Comparison of ENCODE assay signal across 17 cellular contexts in genomic region chr11:76627541-76628082, GRCh38. TPM values are rescaled to one million over a fixed set of nuclear protein-coding genes. Genes with fewer than 3 reads are reported as not detected.
DNase-seq lines count a peak whose midpoint lies in the region; ATAC-seq, FAIRE-seq and TF ChIP-seq lines count a peak whose summit lies in the region.
"Had no signal": no experiment of that assay in that cellular context is flagged by ENCODE, and none has a peak within 500 bp of the region (broad histone marks: within the 10 kb centered on the region; RNA-seq: fewer than 3 reads in every experiment).

No MANE protein-coding gene starts in this region.

- no peak overlapping the region for H3K4me3 ChIP-seq in HepG2 (replicated peaks in 1 of 3; ENCODE audit: insufficient read depth in 1 of 3, low read depth in 2 of 3, low read length in 3 of 3)
- H3K4me3 ChIP-seq in right lobe of liver: no peak overlapping the region
- H3K4me3 ChIP-seq in Peyer's patch: no peak overlapping the region
- H3K4me3 ChIP-seq: colonic mucosa, lower lobe of right lung, upper lobe of right lung had no signal

- no peak overlapping the region for H2AFZ ChIP-seq in HepG2 (ENCODE audit: low read length)

- TF ChIP-seq EP300 in HepG2 (IDR thresholded peaks at IDR 0.05; ENCODE audit: low read depth in 2 of 2, low read length in 2 of 2) (no peak), HepG2 (CRISPR knock-in tag; IDR thresholded peaks at IDR 0.05; ENCODE audit: borderline replicate concordance) (no peak)

- TF ChIP-seq CTCF in HepG2 (CRISPR knock-in tag; IDR thresholded peaks at IDR 0.05) (no peak), right lobe of liver (IDR thresholded peaks at IDR 0.05) (no peak), Peyer's patch (IDR thresholded peaks at IDR 0.05) (no peak)

- 60% methylated on average over 10 of the region's 10 CpGs for WGBS in HepG2 (ENCODE audit: low lambda C conversion rate)
- 76% methylated on average over 10 of the region's 10 CpGs for WGBS in right lobe of liver (ENCODE audit: insufficient coverage, low coverage, low lambda C conversion rate, missing lambda C conversion rate)

- no peaks in the 10 kb centered on the region for H3K79me2 ChIP-seq in HepG2 (ENCODE audit: insufficient read depth, low read length)

- TF ChIP-seq POLR2A in HepG2 (IDR thresholded peaks at IDR 0.05; ENCODE audit: insufficient read depth in 1 of 2, low read depth in 2 of 2, low read length in 2 of 2): no peak
- TF ChIP-seq POLR2A in right lobe of liver (IDR thresholded peaks at IDR 0.05): no peak
- no peak for TF ChIP-seq POLR2A in Peyer's patch (IDR thresholded peaks at IDR 0.05)

- FAIRE-seq in HepG2 (lab: Jason Lieb, UNC): no peak
- FAIRE-seq: H54 had no signal

- no peaks in the 10 kb centered on the region for H3K9me3 ChIP-seq in HepG2 (ENCODE audit: low read length)
- H3K9me3 ChIP-seq in right lobe of liver: peaks cover 0 to 3% (median 0%) of the 10 kb centered on the region in 4 donors
- H3K9me3 ChIP-seq in Peyer's patch: peaks cover 0 to 6% (median 0%) of the 10 kb centered on the region in 4 donors
- H3K9me3 ChIP-seq: colonic mucosa, lower lobe of right lung, upper lobe of right lung had no signal

- in situ Hi-C loops in HepG2 (cut with HindIII; ENCODE audit: extremely low pct_ligation_motif_present, low pct_unique_long_range_greater_than_20kb): no loop called here

- TF ChIP-seq RAD21 in HepG2 (CRISPR knock-in tag; IDR thresholded peaks at IDR 0.05): no peak

- H3K4me1 ChIP-seq in HepG2 (ENCODE audit: insufficient read depth, low read length) (no peaks in the 10 kb centered on the region), right lobe of liver (peaks cover 0 to 4% (median 0%) of the 10 kb centered on the region in 4 donors), Peyer's patch (peaks cover 0 to 10% (median 8%) of the 10 kb centered on the region in 4 donors)
- H3K4me1 ChIP-seq: colonic mucosa had no signal

- H4K20me1 ChIP-seq in HepG2 (ENCODE audit: insufficient read depth, low read length): no peaks in the 10 kb centered on the region

- POLR2A ChIA-PET in HepG2 (lab: Yijun Ruan, JAX): no interaction called here

- DNase-seq in HepG2 (ENCODE audit: low spot score) (no peak), right lobe of liver (no peak), Peyer's patch (peak in 2 of 3 donors; percentile 9 to 43), left lobe of liver (ENCODE audit: low spot score) (peak; percentile 30), SIG-M5 treated with dmso at 0.1 percent for 504 hours (lab: John Stamatoyannopoulos, UW; ENCODE audit: unreplicated experiment) (no peak)
- DNase-seq: anterior cingulate cortex, colonic mucosa, DMS79, lower lobe of right lung, NCI-H1417 treated with DMSO at 0.1 percent for 48 hours, NCI-H2227 treated with DMSO at 0.1 percent for 48 hours, retina, upper lobe of right lung had no signal

- CTCF ChIA-PET in HepG2 (lab: Yijun Ruan, JAX; ENCODE audit: low intra/inter-chr PET ratio, low total read pairs): no interaction called here

- ATAC-seq in HepG2 (no peak), right lobe of liver (no peak), left lobe of liver (no peak), GM19035 (IDR thresholded peaks at IDR 0.05; ENCODE audit: unreplicated experiment) (no peak), HG02938 (IDR thresholded peaks at IDR 0.05; ENCODE audit: unreplicated experiment) (no peak)
- ATAC-seq: lower lobe of right lung, SK-N-SH treated with all-trans-retinoic acid at 6 μM for 48 hours had no signal

- H3K27me3 ChIP-seq in HepG2 (ENCODE audit: control insufficient read depth in 1 of 2, insufficient read depth in 2 of 2, low read length in 2 of 2): peaks cover 6 to 11% of the 10 kb centered on the region in 2 experiments
- H3K27me3 ChIP-seq in right lobe of liver: no peaks in the 10 kb centered on the region
- no peaks in the 10 kb centered on the region for H3K27me3 ChIP-seq in Peyer's patch
- H3K27me3 ChIP-seq: colonic mucosa, upper lobe of right lung had no signal

- no peak overlapping the region for H3K4me2 ChIP-seq in HepG2 (ENCODE audit: low read depth, low read length)

- no peak overlapping the region for H3K9ac ChIP-seq in HepG2 (ENCODE audit: insufficient read depth, low read depth, low read length)

- H3K36me3 ChIP-seq in HepG2 (replicated peaks in 1 of 2; ENCODE audit: control insufficient read depth in 1 of 2, insufficient read depth in 2 of 2, low read length in 2 of 2): no peaks in the 10 kb centered on the region
- no peaks in the 10 kb centered on the region for H3K36me3 ChIP-seq in right lobe of liver
- H3K36me3 ChIP-seq in Peyer's patch: no peaks in the 10 kb centered on the region
- H3K36me3 ChIP-seq: colonic mucosa, lower lobe of right lung, upper lobe of right lung had no signal

- no TSS peak for BruUV-seq in HepG2 (replicated peaks; lab: Mats Ljungman, UMichigan)

- H3K27ac ChIP-seq in HepG2 (ENCODE audit: extremely low read length, insufficient read depth, low read length): no peak overlapping the region
- H3K27ac ChIP-seq in right lobe of liver: no peak overlapping the region
- H3K27ac ChIP-seq in Peyer's patch: no peak overlapping the region
- H3K27ac ChIP-seq: colonic mucosa had no signal

- intact Hi-C loops in HepG2 (cut with micrococcal nuclease; ENCODE audit: unreplicated experiment) (no loop called here), right lobe of liver (cut with DNase I) (no loop called here)

TF ChIP-seq in HepG2, 621 proteins besides CTCF, POLR2A, EP300 and RAD21:
- no peak for TF ChIP-seq SNAPC5 (CRISPR knock-in tag; IDR thresholded peaks at IDR 0.05; ENCODE audit: borderline replicate concordance)
- 0 out of 2 replicates have a peak, but pooled peaks have one; percentile 6 for TF ChIP-seq MNT (IDR thresholded peaks at IDR 0.05)

RNA-seq across cellular contexts. Expression of gene LRRC32, which starts 42.9 kb away (rescaled TPM):
- not detected in 2 replicates for total RNA-seq in HepG2 (2016; rRNA removed; fragmentation: Illumina TruSeq; extraction: Trizol)
- total RNA-seq in HepG2 (2016; cell fraction: cytosol; rRNA removed; fragmentation: Illumina TruSeq; extraction: Trizol; ENCODE audit: low read depth): not detected in 2 replicates
- total RNA-seq in HepG2 (2016; cell fraction: insoluble cytoplasmic fraction; rRNA removed; fragmentation: Illumina TruSeq; extraction: Trizol): not detected in 2 replicates
- total RNA-seq in HepG2 (2016; cell fraction: membrane; rRNA removed; fragmentation: Illumina TruSeq; extraction: Trizol): not detected in 2 replicates
- total RNA-seq in HepG2 (2016; cell fraction: nucleus; rRNA removed; fragmentation: Illumina TruSeq; extraction: Trizol): not detected in 2 replicates
- 0.07 and 0.12 TPM in 2 replicates for polyA plus RNA-seq in HepG2 (2011; rRNA removed)
- polyA plus RNA-seq in HepG2 (2011; cell fraction: cytosol; rRNA removed): not detected in 2 replicates
- 0.03 TPM in 1 of 2 replicates, not detected in the other for polyA plus RNA-seq in HepG2 (2011; cell fraction: nucleus; rRNA removed)
- 0.07 TPM in 1 of 2 replicates, not detected in the other for polyA plus RNA-seq in HepG2 (2012)
- not detected in 2 replicates for polyA plus RNA-seq in HepG2 (2016; cell fraction: cytosol; fragmentation: Illumina TruSeq; extraction: Trizol; ENCODE audit: low read depth)
- polyA plus RNA-seq in HepG2 (2016; cell fraction: insoluble cytoplasmic fraction; fragmentation: Illumina TruSeq; extraction: Trizol; ENCODE audit: low read depth): not detected in 2 replicates
- not detected in 2 replicates for polyA plus RNA-seq in HepG2 (2016; cell fraction: membrane; fragmentation: Illumina TruSeq; extraction: Trizol; ENCODE audit: low read depth)
- not detected in 2 replicates for polyA plus RNA-seq in HepG2 (2016; cell fraction: nucleus; fragmentation: Illumina TruSeq; extraction: Trizol; ENCODE audit: insufficient read depth, low read depth)
- polyA minus RNA-seq in HepG2 (2011; rRNA and poly(A)+ RNA removed; ENCODE audit: low replicate concordance): 1.6 TPM in 1 of 2 replicates, not detected in the other
- polyA minus RNA-seq in HepG2 (2011; cell fraction: cytosol; rRNA and poly(A)+ RNA removed): not detected in 2 replicates
- not detected in 2 replicates for polyA minus RNA-seq in HepG2 (2011; cell fraction: nucleus; rRNA and poly(A)+ RNA removed)
- total RNA-seq in right lobe of liver: 10 to 100 TPM in 4 of 6 experiments, 1 to 10 TPM in 2; 7.4 to 19.5 (median 14.5) TPM
- total RNA-seq in Peyer's patch: 10 to 100 TPM in 3 of 4 donors, 1 to 10 TPM in 1; 4.0 to 36.7 (median 23.0) TPM
- total RNA-seq in left lobe of liver: 10.5 TPM

Comparison
In these comparisons a context has a peak if more than half of its experiments do, and no peak if none do; other contexts are left out.
1. RNA of gene LRRC32, which starts 42.9 kb away (total RNA-seq): 4.0 to 36.7 TPM in Peyer's patch, 7.4 to 19.5 TPM in right lobe of liver and 10.5 TPM in left lobe of liver (single experiment); not detected in HepG2; every median in the first group is over 4 times any median in the second.
2. DNase-seq: peak in Peyer's patch (2 of 3) and left lobe of liver (single experiment); none in HepG2 (single experiment), right lobe of liver (0 of 3) and SIG-M5 treated with dmso at 0.1 percent for 504 hours (single experiment).